In genomic region chr15:72319985-72320671, GRCh38 we compare ENCODE assay signal across 8 cellular contexts. TPM values are rescaled to one million over a fixed set of nuclear protein-coding genes. Genes with fewer than 3 reads are reported as not detected.
A peak's percentile ranks its signal among the peaks of the same experiment; 100 is the strongest.
DNase-seq lines count a peak whose midpoint lies in the region; ATAC-seq and TF ChIP-seq lines count a peak whose summit lies in the region.

Gene CELF6, minus strand, starts transcription at chr15:72320157. Its CDS starts 283 bp downstream, at chr15:72319874.

- no peak for TF ChIP-seq CTCF in GM12875 (IDR thresholded peaks at IDR 0.05; ENCODE audit: borderline replicate concordance, insufficient read depth, low read depth, low read length)
- no peak for TF ChIP-seq CTCF in left lung (IDR thresholded peaks at IDR 0.05)

- ATAC-seq in HG03097 (IDR thresholded peaks at IDR 0.05; ENCODE audit: low FRiP score, unreplicated experiment) (peak; percentile 46), left lung (peak; percentile 83)

- peaks cover 0 to 7% of the 10 kb centered on the region in 2 donors for H3K9me3 ChIP-seq in left lung

- H3K27ac ChIP-seq in left lung: no peak within 1 kb of the TSS

- peak within 1 kb of the TSS; percentile 65 for H3K4me3 ChIP-seq in GM12875 (ENCODE audit: low read depth, low read length)
- peak within 1 kb of the TSS; percentile 35 to 71 for H3K4me3 ChIP-seq in left lung

- H3K4me1 ChIP-seq in left lung: peaks cover 0 to 12% of the 10 kb centered on the region in 2 donors

- H3K36me3 ChIP-seq in left lung: no peaks in the 10 kb centered on the region

- no peaks in the 10 kb centered on the region for H3K27me3 ChIP-seq in left lung

- intact Hi-C loops in left lung (cut with DNase I): no loop called here

- peak; percentile 87 for DNase-seq in NCI-H524 treated with DMSO at 0.1 percent for 48 hours (lab: John Stamatoyannopoulos, UW)
- peak; percentile 67 to 73 for DNase-seq in activated CD4-positive, alpha-beta T cell treated with anti-CD3 and anti-CD28 coated beads, Interleukin-2, amount 50 U/mL, for 4 hours
- DNase-seq in cortex of kidney (lab: John Stamatoyannopoulos, UW): peak; percentile 22
- peak; percentile 89 to 94 for DNase-seq in left lung
- peak; percentile 74 for DNase-seq in stimulated activated CD4-positive, alpha-beta T cell treated with anti-CD3 and anti-CD28 coated beads, Interleukin-2, amount 100 ng/mL, for 4 hours (ENCODE audit: low read depth)
- DNase-seq in NK-92 (lab: John Stamatoyannopoulos, UW; ENCODE audit: unreplicated experiment): no peak

RNA-seq across cellular contexts. Expression of gene CELF6, which starts in this region (rescaled TPM):
- total RNA-seq in left lung: 1 to 10 TPM; 1.3 to 2.2 TPM
